ENCODE assay signal across 1 cellular context in genomic region chr6:112279044-112279916, GRCh38.
TF ChIP-seq lines count a peak whose summit lies in the region.

No MANE protein-coding gene starts in this region.

TF ChIP-seq in SK-N-SH treated with all-trans-retinoic acid at 6 μM for 48 hours, 23 proteins besides CTCF, POLR2A, EP300 and RAD21 (continued from another document):
- TF ChIP-seq CSRNP3 (CRISPR knock-in tag; IDR thresholded peaks at IDR 0.05) = no peak
- no peak for TF ChIP-seq PATZ1 (CRISPR knock-in tag; IDR thresholded peaks at IDR 0.05; ENCODE audit: borderline replicate concordance)
- no peak for TF ChIP-seq SNAI2 (CRISPR knock-in tag; IDR thresholded peaks at IDR 0.05)
- TF ChIP-seq ZC3H10 (CRISPR knock-in tag; IDR thresholded peaks at IDR 0.05) = no peak
- no peak for TF ChIP-seq PPARA (CRISPR knock-in tag; IDR thresholded peaks at IDR 0.05; ENCODE audit: borderline replicate concordance)
- no peak for TF ChIP-seq ZNF8 (CRISPR knock-in tag; IDR thresholded peaks at IDR 0.05)
- TF ChIP-seq TOX (CRISPR knock-in tag; IDR thresholded peaks at IDR 0.05; ENCODE audit: borderline replicate concordance) = no peak
- TF ChIP-seq GLIS3 (CRISPR knock-in tag; IDR thresholded peaks at IDR 0.05) = no peak
- TF ChIP-seq POU6F1 (CRISPR knock-in tag; IDR thresholded peaks at IDR 0.05; ENCODE audit: borderline replicate concordance, low read depth) = no peak
- TF ChIP-seq ISL1 (CRISPR knock-in tag; IDR thresholded peaks at IDR 0.05) = no peak
- no peak for TF ChIP-seq ZFP30 (CRISPR knock-in tag; IDR thresholded peaks at IDR 0.05)
